In genomic region chr16:14087590-14088154, GRCh38 we compare ENCODE assay signal across 1 cellular context.
A peak's percentile ranks its signal among the peaks of the same experiment; 100 is the strongest.
TF ChIP-seq lines count a peak whose summit lies in the region.

No MANE protein-coding gene starts in this region.

TF ChIP-seq in K562, 482 proteins besides CTCF, POLR2A, EP300 and RAD21 (continued from another document):
- TF ChIP-seq, protein P1, sequence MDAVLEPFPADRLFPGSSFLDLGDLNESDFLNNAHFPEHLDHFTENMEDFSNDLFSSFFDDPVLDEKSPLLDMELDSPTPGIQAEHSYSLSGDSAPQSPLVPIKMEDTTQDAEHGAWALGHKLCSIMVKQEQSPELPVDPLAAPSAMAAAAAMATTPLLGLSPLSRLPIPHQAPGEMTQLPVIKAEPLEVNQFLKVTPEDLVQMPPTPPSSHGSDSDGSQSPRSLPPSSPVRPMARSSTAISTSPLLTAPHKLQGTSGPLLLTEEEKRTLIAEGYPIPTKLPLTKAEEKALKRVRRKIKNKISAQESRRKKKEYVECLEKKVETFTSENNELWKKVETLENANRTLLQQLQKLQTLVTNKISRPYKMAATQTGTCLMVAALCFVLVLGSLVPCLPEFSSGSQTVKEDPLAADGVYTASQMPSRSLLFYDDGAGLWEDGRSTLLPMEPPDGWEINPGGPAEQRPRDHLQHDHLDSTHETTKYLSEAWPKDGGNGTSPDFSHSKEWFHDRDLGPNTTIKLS (IDR thresholded peaks at IDR 0.05; ENCODE audit: borderline replicate concordance, low read depth) = no peak
- TF ChIP-seq ETS2 (tag; IDR thresholded peaks at IDR 0.05; ENCODE audit: borderline replicate concordance, poor library complexity, severe bottlenecking) = no peak
- TF ChIP-seq RERE (CRISPR knock-in tag; IDR thresholded peaks at IDR 0.05; ENCODE audit: borderline replicate concordance) = no peak
- TF ChIP-seq FOXK1 (CRISPR knock-in tag; IDR thresholded peaks at IDR 0.05; ENCODE audit: borderline replicate concordance) = no peak
- no peak for TF ChIP-seq ZNF311 (CRISPR knock-in tag; IDR thresholded peaks at IDR 0.05)
- no peak for TF ChIP-seq ZNF124 (CRISPR knock-in tag; IDR thresholded peaks at IDR 0.05)
- no peak for TF ChIP-seq CEBPG (CRISPR knock-in tag; IDR thresholded peaks at IDR 0.05)
- peak in 1 of 2 experiments; percentile 73; a peak in 2 of 4 replicates for TF ChIP-seq CEBPG (tag; conservative IDR thresholded peaks at IDR 0.05 in 1 of 2, IDR thresholded peaks at IDR 0.05 in 1 of 2)
- no peak for TF ChIP-seq FOXM1 (IDR thresholded peaks at IDR 0.05; ENCODE audit: low read depth)
- no peak for TF ChIP-seq FOXM1 (CRISPR knock-in tag; IDR thresholded peaks at IDR 0.05; ENCODE audit: low read depth)
- TF ChIP-seq, protein P2, sequence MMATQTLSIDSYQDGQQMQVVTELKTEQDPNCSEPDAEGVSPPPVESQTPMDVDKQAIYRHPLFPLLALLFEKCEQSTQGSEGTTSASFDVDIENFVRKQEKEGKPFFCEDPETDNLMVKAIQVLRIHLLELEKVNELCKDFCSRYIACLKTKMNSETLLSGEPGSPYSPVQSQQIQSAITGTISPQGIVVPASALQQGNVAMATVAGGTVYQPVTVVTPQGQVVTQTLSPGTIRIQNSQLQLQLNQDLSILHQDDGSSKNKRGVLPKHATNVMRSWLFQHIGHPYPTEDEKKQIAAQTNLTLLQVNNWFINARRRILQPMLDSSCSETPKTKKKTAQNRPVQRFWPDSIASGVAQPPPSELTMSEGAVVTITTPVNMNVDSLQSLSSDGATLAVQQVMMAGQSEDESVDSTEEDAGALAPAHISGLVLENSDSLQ (IDR thresholded peaks at IDR 0.05) = peak; percentile 56; the same call in 1 of the 2 replicates
- TF ChIP-seq PBX2 (CRISPR knock-in tag; IDR thresholded peaks at IDR 0.05; ENCODE audit: low read depth) = no peak
- 0 out of 2 replicates have a peak, but pooled peaks have one; percentile 18 for TF ChIP-seq PBX2 (tag; conservative IDR thresholded peaks at IDR 0.05; ENCODE audit: low read depth)
- TF ChIP-seq CHD1 (IDR thresholded peaks at IDR 0.05; ENCODE audit: low read length) = no peak
- no peak for TF ChIP-seq HOMEZ (CRISPR knock-in tag; IDR thresholded peaks at IDR 0.05)
- no peak for TF ChIP-seq ZC3H8 (IDR thresholded peaks at IDR 0.05)
- TF ChIP-seq ZEB2 (IDR thresholded peaks at IDR 0.05) = no peak
- TF ChIP-seq ZNF41 (CRISPR knock-in tag; conservative IDR thresholded peaks at IDR 0.05) = no peak
- no peak for TF ChIP-seq ZMIZ1 (IDR thresholded peaks at IDR 0.05; ENCODE audit: low read depth in 2 of 2, low read length in 2 of 2)
- no peak for TF ChIP-seq MTA3 (IDR thresholded peaks at IDR 0.05; ENCODE audit: borderline replicate concordance)
- no peak for TF ChIP-seq KAT2B (IDR thresholded peaks at IDR 0.05; ENCODE audit: low read depth, low read length)
- peak; percentile 64 for TF ChIP-seq MEIS2 (IDR thresholded peaks at IDR 0.05; ENCODE audit: partially characterized antibody)
